In the genomic region with DNA sequence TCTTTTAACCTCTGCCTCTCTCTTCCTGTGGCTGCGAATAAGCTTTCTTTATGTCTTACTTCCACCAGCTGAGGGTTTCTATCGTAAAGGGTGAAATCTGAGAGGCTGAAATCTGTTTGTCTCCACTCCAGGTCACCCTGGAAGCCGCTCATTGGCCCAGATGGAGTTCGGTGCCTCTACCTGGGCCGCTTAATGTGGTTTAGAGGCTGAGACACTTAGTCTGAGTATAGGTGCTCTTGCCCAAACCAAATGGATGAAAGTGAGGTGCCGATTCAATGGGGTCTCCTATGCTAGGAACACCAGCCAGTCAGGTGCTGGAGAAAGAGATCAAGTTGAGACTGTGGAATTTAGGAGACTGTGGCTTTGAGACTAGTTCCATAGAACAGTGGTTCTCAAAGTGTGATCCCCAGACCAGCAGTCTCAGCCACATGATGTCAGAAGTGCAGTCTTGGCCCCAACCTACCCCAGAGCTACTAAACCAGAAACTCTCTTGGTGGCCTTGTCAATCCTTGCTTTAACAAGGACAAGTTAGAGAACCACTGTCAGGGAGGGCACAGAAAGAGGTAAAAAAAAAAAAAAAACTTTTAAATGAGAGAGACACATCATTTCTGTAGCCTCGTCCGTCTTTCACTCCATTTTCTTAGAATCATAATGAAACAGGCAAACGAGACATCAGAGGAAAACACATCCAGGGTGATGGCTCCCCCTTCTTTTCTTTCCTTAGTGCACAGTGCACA, we compare ENCODE assay signal across 14 cellular contexts. TPM values are rescaled to one million over a fixed set of nuclear protein-coding genes. Genes with fewer than 3 reads are reported as not detected.
DNase-seq lines count a peak whose midpoint lies in the region; ATAC-seq, FAIRE-seq and TF ChIP-seq lines count a peak whose summit lies in the region.
"Had no signal": no experiment of that assay in that cellular context is flagged by ENCODE, and none has a peak within 500 bp of the region (broad histone marks: within the 10 kb centered on the region; RNA-seq: fewer than 3 reads in every experiment).

No MANE protein-coding gene starts in this region.

- peaks cover 0 to 5% (median 0%) of the 10 kb centered on the region in 5 donors for H3K27me3 Mint-ChIP-seq in naive thymus-derived CD4-positive, alpha-beta T cell

- intact Hi-C loops in naive thymus-derived CD4-positive, alpha-beta T cell (cut with micrococcal nuclease): loop anchor here in 1 of 2 donors (2.0 to 5.0 kb wide), 3 partner anchors 14 to 73 kb away; a partner anchor contains a TSS
- intact Hi-C loops in sigmoid colon (cut with DNase I): no loop called here

- no peak overlapping the region for H3K27ac ChIP-seq in naive thymus-derived CD4-positive, alpha-beta T cell (ENCODE audit: low read depth, low read length)
- no peak overlapping the region for H3K27ac ChIP-seq in sigmoid colon
- H3K27ac ChIP-seq: epithelial cell of prostate had no signal

- FAIRE-seq in GM18507 (lab: Jason Lieb, UNC): peak; percentile 70

- TF ChIP-seq POLR2A in sigmoid colon (IDR thresholded peaks at IDR 0.05): no peak

- peak overlapping the region in 7 of 9 donors; percentile 9 to 84 (median 48) for H3K27ac Mint-ChIP-seq in naive thymus-derived CD4-positive, alpha-beta T cell

- no peaks in the 10 kb centered on the region for H3K9me3 ChIP-seq in naive thymus-derived CD4-positive, alpha-beta T cell (ENCODE audit: control insufficient read depth in 2 of 3, low read length in 3 of 3)
- no peaks in the 10 kb centered on the region for H3K9me3 ChIP-seq in sigmoid colon

- CTCF ChIA-PET in naive thymus-derived CD4-positive, alpha-beta T cell (lab: Charles Lee): interaction anchor here (1.0 kb wide), 1 partner anchor 69 kb away, joined by 3 read pairs; no protein-coding TSS in a partner anchor

- no peaks in the 10 kb centered on the region for H3K27me3 ChIP-seq in naive thymus-derived CD4-positive, alpha-beta T cell (ENCODE audit: control insufficient read depth in 2 of 2, insufficient read depth in 2 of 2, low read length in 2 of 2)
- H3K27me3 ChIP-seq in sigmoid colon: no peaks in the 10 kb centered on the region

- no peak for TF ChIP-seq CTCF in sigmoid colon (IDR thresholded peaks at IDR 0.05)

- H3K4me3 Mint-ChIP-seq in naive thymus-derived CD4-positive, alpha-beta T cell: peak overlapping the region in 9 of 10 donors; percentile 14 to 58 (median 42)

- TF ChIP-seq EP300 in sigmoid colon (IDR thresholded peaks at IDR 0.05): no peak

- H3K4me1 Mint-ChIP-seq in naive thymus-derived CD4-positive, alpha-beta T cell: peaks cover 39 to 81% (median 61%) of the 10 kb centered on the region in 7 donors

- POLR2A ChIA-PET in naive thymus-derived CD4-positive, alpha-beta T cell (lab: Charles Lee): interaction anchor here (0.7 to 1.4 kb wide), 3 partner anchors 13 to 70 kb away, joined by 3 to 4 read pairs (median 4); no protein-coding TSS in a partner anchor

- H3K9me3 Mint-ChIP-seq in naive thymus-derived CD4-positive, alpha-beta T cell: peaks cover 0 to 2% (median 0%) of the 10 kb centered on the region in 11 donors

- no peak overlapping the region for H3K4me3 ChIP-seq in naive thymus-derived CD4-positive, alpha-beta T cell (ENCODE audit: low read length)
- H3K4me3 ChIP-seq in sigmoid colon: no peak overlapping the region

- ATAC-seq in GM21723 (IDR thresholded peaks at IDR 0.05; ENCODE audit: unreplicated experiment) (peak; percentile 61), HG03521 (IDR thresholded peaks at IDR 0.05; ENCODE audit: unreplicated experiment) (no peak)
- no peak for ATAC-seq in naive thymus-derived CD4-positive, alpha-beta T cell

- peaks cover 0 to 19% (median 0%) of the 10 kb centered on the region in 5 donors for H3K36me3 Mint-ChIP-seq in naive thymus-derived CD4-positive, alpha-beta T cell

- 71 to 83% methylated on average over 9 of the region's 9 CpGs for WGBS in sigmoid colon, 2 donors

- H3K4me1 ChIP-seq in naive thymus-derived CD4-positive, alpha-beta T cell (ENCODE audit: control insufficient read depth in 2 of 2, insufficient read depth in 2 of 2, low read length in 2 of 2): peaks cover 34 to 69% of the 10 kb centered on the region in 2 donors
- H3K4me1 ChIP-seq in sigmoid colon: no peaks in the 10 kb centered on the region

- no peaks in the 10 kb centered on the region for H3K36me3 ChIP-seq in naive thymus-derived CD4-positive, alpha-beta T cell (ENCODE audit: control insufficient read depth in 2 of 3, insufficient read depth in 3 of 3, low read length in 3 of 3)
- H3K36me3 ChIP-seq in sigmoid colon: no peaks in the 10 kb centered on the region

- DNase-seq in GM18507 (ENCODE audit: extremely low spot score, insufficient read length, low read depth) (no peak), sigmoid colon (no peak), DMS53 treated with DMSO at 0.1 percent for 48 hours (lab: John Stamatoyannopoulos, UW; ENCODE audit: unreplicated experiment) (no peak)
- peak; percentile 55 to 67 for DNase-seq in activated CD4-positive, alpha-beta T cell treated with anti-CD3 and anti-CD28 coated beads, Interleukin-2, amount 50 U/mL, for 48 hours
- DNase-seq in naive thymus-derived CD4-positive, alpha-beta T cell: no peak
- DNase-seq: amniotic stem cell, KG1, NCI-H69 had no signal

RNA-seq across cellular contexts. Expression of a gene that starts 54.9 kb away (rescaled TPM):
- total RNA-seq in naive thymus-derived CD4-positive, alpha-beta T cell: 10 to 100 TPM in 2 of 5 experiments, 1 to 10 TPM in 1, under 1 TPM in 2; 0.41 to 34.9 (median 2.0) TPM
- polyA plus RNA-seq in naive thymus-derived CD4-positive, alpha-beta T cell: under 1 TPM in 1 of 2 donors, not detected in 1; 0.13 TPM
- total RNA-seq in sigmoid colon: 1 to 10 TPM; 1.1 to 3.1 (median 1.9) TPM
- 1 to 10 TPM in 2 of 3 donors, under 1 TPM in 1; 0.69 to 2.1 (median 1.2) TPM for polyA plus RNA-seq in sigmoid colon
- total RNA-seq: Daoy, myocyte had no signal

RNA-seq across cellular contexts. Expression of a gene that starts 56.8 kb away (rescaled TPM):
- 1 to 10 TPM in 2 of 5 experiments, under 1 TPM in 1, not detected in 2; 0.17 to 7.4 (median 2.4) TPM for total RNA-seq in naive thymus-derived CD4-positive, alpha-beta T cell
- not detected for polyA plus RNA-seq in naive thymus-derived CD4-positive, alpha-beta T cell
- not detected for total RNA-seq in sigmoid colon
- polyA plus RNA-seq in sigmoid colon: under 1 TPM in 2 of 3 donors, not detected in 1; 0.04 to 0.69 TPM
- total RNA-seq: Daoy, myocyte, temporal lobe had no signal

Comparison
In these comparisons a context has a peak if more than half of its experiments do, and no peak if none do; other contexts are left out.
1. DNase-seq: peak in activated CD4-positive, alpha-beta T cell treated with anti-CD3 and anti-CD28 coated beads, Interleukin-2, amount 50 U/mL, for 48 hours (2 of 2); none in GM18507 (single experiment), naive thymus-derived CD4-positive, alpha-beta T cell (0 of 9), sigmoid colon (single experiment) and DMS53 treated with DMSO at 0.1 percent for 48 hours (single experiment).